10 cellular contexts compared by ENCODE assay signal in genomic region chr1:246597340-246597739, GRCh38. TPM values are rescaled to one million over a fixed set of nuclear protein-coding genes. Genes with fewer than 3 reads are reported as not detected.
DNase-seq lines count a peak whose midpoint lies in the region; ATAC-seq, FAIRE-seq and TF ChIP-seq lines count a peak whose summit lies in the region.
"Had no signal": no experiment of that assay in that cellular context is flagged by ENCODE, and none has a peak within 500 bp of the region (broad histone marks: within the 10 kb centered on the region; RNA-seq: fewer than 3 reads in every experiment).

No MANE protein-coding gene starts in this region.

- no peaks in the 10 kb centered on the region for H3K4me1 ChIP-seq in pancreas

- POLR2A ChIA-PET in activated CD4-positive, alpha-beta memory T cell treated with anti-CD3 and anti-CD28 coated beads, Interleukin-2, amount 10 ng/mL, durations not matched to agents 7 days and 5 days (lab: Charles Lee), result no interaction called here

- no peak for FAIRE-seq in RCC 7860 (lab: Jason Lieb, UNC)
- peak; percentile 85 for FAIRE-seq in pancreas (lab: Jason Lieb, UNC)
- no peak for FAIRE-seq in HTR-8/SVneo (lab: Jason Lieb, UNC)
- FAIRE-seq: H54 had no signal

- no peaks in the 10 kb centered on the region for H3K9me3 ChIP-seq in pancreas

- whole genome bisulfite sequencing in pancreas, 2 donors, result 73 to 81% methylated on average over 5 of the region's 5 CpGs

- TF ChIP-seq CTCF in fibroblast of pulmonary artery (IDR thresholded peaks at IDR 0.05; ENCODE audit: low read length, missing control alignments) (no peak), pancreas (IDR thresholded peaks at IDR 0.05) (no peak)

- no peak overlapping the region for H3K4me3 ChIP-seq in fibroblast of pulmonary artery (replicated peaks; ENCODE audit: low read depth, low read length)
- no peak overlapping the region for H3K4me3 ChIP-seq in pancreas

- peak; percentile 83 to 91 (median 86) for ATAC-seq in pancreas
- ATAC-seq in HG03565 (IDR thresholded peaks at IDR 0.05; ENCODE audit: unreplicated experiment), result no peak

- peak; percentile 65 for DNase-seq in Daoy (ENCODE audit: low read depth)
- peak; percentile 11 for DNase-seq in RCC 7860 (ENCODE audit: low spot score)
- peak; percentile 95 for DNase-seq in fibroblast of pulmonary artery (ENCODE audit: low read depth)
- peak in 4 of 6 donors; percentile 45 to 77 (median 60) for DNase-seq in pancreas
- no peak for DNase-seq in T-helper 2 cell
- DNase-seq in HTR-8/SVneo (ENCODE audit: insufficient read length, low spot score), result no peak
- DNase-seq in activated CD4-positive, alpha-beta memory T cell treated with anti-CD3 and anti-CD28 coated beads, Interleukin-2, amount 10 ng/mL, durations not matched to agents 7 days and 5 days, result no peak
- DNase-seq: activated CD4-positive, alpha-beta T cell treated with anti-CD3 and anti-CD28 coated beads, Interleukin-2, amount 50 U/mL, for 48 hours had no signal

- peaks cover 14% of the 10 kb centered on the region for H3K4me1 Mint-ChIP-seq in activated CD4-positive, alpha-beta memory T cell treated with anti-CD3 and anti-CD28 coated beads, Interleukin-2, amount 10 ng/mL, durations not matched to agents 7 days and 5 days

- no peak overlapping the region for H3K4me3 Mint-ChIP-seq in activated CD4-positive, alpha-beta memory T cell treated with anti-CD3 and anti-CD28 coated beads, Interleukin-2, amount 10 ng/mL, durations not matched to agents 7 days and 5 days

- no peaks in the 10 kb centered on the region for H3K27me3 ChIP-seq in pancreas

- no peaks in the 10 kb centered on the region for H3K27me3 Mint-ChIP-seq in activated CD4-positive, alpha-beta memory T cell treated with anti-CD3 and anti-CD28 coated beads, Interleukin-2, amount 10 ng/mL, durations not matched to agents 7 days and 5 days

- H3K9me3 Mint-ChIP-seq in activated CD4-positive, alpha-beta memory T cell treated with anti-CD3 and anti-CD28 coated beads, Interleukin-2, amount 10 ng/mL, durations not matched to agents 7 days and 5 days, result no peaks in the 10 kb centered on the region

- H3K36me3 Mint-ChIP-seq in activated CD4-positive, alpha-beta memory T cell treated with anti-CD3 and anti-CD28 coated beads, Interleukin-2, amount 10 ng/mL, durations not matched to agents 7 days and 5 days (ENCODE audit: low read depth), result peaks cover 38% of the 10 kb centered on the region

- peak overlapping the region in 1 of 4 donors; percentile 14 for H3K27ac ChIP-seq in pancreas

- H3K27ac Mint-ChIP-seq in activated CD4-positive, alpha-beta memory T cell treated with anti-CD3 and anti-CD28 coated beads, Interleukin-2, amount 10 ng/mL, durations not matched to agents 7 days and 5 days, result no peak overlapping the region

- no peaks in the 10 kb centered on the region for H3K36me3 ChIP-seq in pancreas

- CTCF ChIA-PET in activated CD4-positive, alpha-beta memory T cell treated with anti-CD3 and anti-CD28 coated beads, Interleukin-2, amount 10 ng/mL, durations not matched to agents 7 days and 5 days (lab: Charles Lee), result no interaction called here

- intact Hi-C loops in pancreas (cut with DNase I), result no loop called here

RNA-seq across cellular contexts. Expression of gene CNST, which starts 31.1 kb away (rescaled TPM):
- total RNA-seq in Daoy (2014; rRNA removed; shearing (Covaris generic)), result 11.4 and 12.5 TPM in 2 replicates
- 10 to 100 TPM in 3 of 6 donors, 1 to 10 TPM in 3; 7.1 to 12.9 (median 10.6) TPM for total RNA-seq in pancreas
- 1 to 10 TPM; 3.6 to 7.3 TPM for polyA plus RNA-seq in pancreas
- 10 to 100 TPM; 36.2 to 39.3 TPM for total RNA-seq in activated CD4-positive, alpha-beta memory T cell treated with anti-CD3 and anti-CD28 coated beads, Interleukin-2, amount 10 ng/mL, durations not matched to agents 7 days and 5 days

RNA-seq across cellular contexts. Expression of gene TFB2M, which starts 31.3 kb away (rescaled TPM):
- 56.5 and 71.1 TPM in 2 replicates for total RNA-seq in Daoy (2014; rRNA removed; shearing (Covaris generic))
- total RNA-seq in pancreas, result 1 to 10 TPM; 3.7 to 9.5 (median 7.1) TPM
- 1 to 10 TPM; 3.3 to 8.3 TPM for polyA plus RNA-seq in pancreas
- total RNA-seq in activated CD4-positive, alpha-beta memory T cell treated with anti-CD3 and anti-CD28 coated beads, Interleukin-2, amount 10 ng/mL, durations not matched to agents 7 days and 5 days, result 1 to 10 TPM; 7.4 to 9.0 TPM

Comparison
In these comparisons a context has a peak if more than half of its experiments do, and no peak if none do; other contexts are left out.
1. DNase-seq: peak in Daoy (single experiment), RCC 7860 (single experiment), fibroblast of pulmonary artery (single experiment) and pancreas (4 of 6); none in T-helper 2 cell (0 of 5), HTR-8/SVneo (single experiment) and activated CD4-positive, alpha-beta memory T cell treated with anti-CD3 and anti-CD28 coated beads, Interleukin-2, amount 10 ng/mL, durations not matched to agents 7 days and 5 days (single experiment).